ENCODE assay signal across 11 cellular contexts in the genomic region with DNA sequence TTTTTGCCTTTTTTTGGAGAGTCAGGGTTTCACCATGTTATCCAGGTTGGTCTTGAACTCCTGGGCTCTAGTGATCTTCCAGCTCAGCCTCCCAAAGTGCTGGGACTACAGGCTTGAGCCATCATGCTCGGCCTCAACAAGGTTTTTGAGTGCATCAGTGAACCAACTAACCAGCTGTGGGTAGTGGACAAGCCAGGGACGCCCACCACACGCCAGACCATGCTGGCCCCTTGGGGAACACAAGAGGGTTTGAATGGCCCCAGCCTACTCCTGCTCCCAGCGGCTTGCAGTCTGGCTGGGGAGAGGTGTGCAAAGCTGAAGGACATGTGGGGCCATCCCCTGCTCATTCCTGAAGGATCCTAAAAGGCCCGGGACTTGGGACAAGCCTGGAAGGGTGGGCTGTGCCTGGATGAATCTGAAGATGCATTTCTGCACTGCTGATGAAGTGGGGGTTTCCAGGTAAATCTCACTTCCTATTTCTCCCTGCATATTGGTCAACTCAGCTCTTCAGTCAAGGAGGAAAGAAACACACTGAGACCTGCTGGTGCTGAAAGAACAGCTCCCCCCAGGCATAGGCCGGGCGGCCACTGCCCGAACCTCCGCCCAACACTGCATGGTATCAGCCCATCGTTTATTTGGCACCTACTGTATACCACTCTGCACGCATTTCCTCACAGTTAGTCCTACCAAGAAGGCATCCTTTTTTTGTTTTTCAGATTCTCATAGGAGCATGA. TPM values are rescaled to one million over a fixed set of nuclear protein-coding genes. Genes with fewer than 3 reads are reported as not detected.
DNase-seq lines count a peak whose midpoint lies in the region; ATAC-seq and TF ChIP-seq lines count a peak whose summit lies in the region.
"Had no signal": no experiment of that assay in that cellular context is flagged by ENCODE, and none has a peak within 500 bp of the region (broad histone marks: within the 10 kb centered on the region; RNA-seq: fewer than 3 reads in every experiment).

No MANE protein-coding gene starts in this region.

- no peak overlapping the region for H3K9ac ChIP-seq in GM23248

- POLR2A ChIA-PET in CD8-positive, alpha-beta T cell (lab: Charles Lee): no interaction called here

- no peaks in the 10 kb centered on the region for H3K79me2 ChIP-seq in GM23248 (ENCODE audit: insufficient read depth)

- no peaks in the 10 kb centered on the region for H3K9me3 Mint-ChIP-seq in CD8-positive, alpha-beta T cell
- H3K9me3 Mint-ChIP-seq: activated naive CD4-positive, alpha-beta T cell treated with anti-CD3 and anti-CD28 coated beads for 36 hours had no signal

- H3K27me3 Mint-ChIP-seq in CD8-positive, alpha-beta T cell (ENCODE audit: low read depth): peaks cover 42% of the 10 kb centered on the region

- no peak overlapping the region for H3K4me3 ChIP-seq in GM23248
- H3K4me3 ChIP-seq in CD8-positive, alpha-beta T cell (ENCODE audit: low read depth, low read length): no peak overlapping the region

- no peaks in the 10 kb centered on the region for H4K20me1 ChIP-seq in GM23248 (ENCODE audit: insufficient read depth)

- in situ Hi-C loops in GM23248 (cut with MboI): no loop called here

- no peak for TF ChIP-seq CTCF in CD8-positive, alpha-beta T cell (IDR thresholded peaks at IDR 0.05)

- no peak overlapping the region for H3K27ac ChIP-seq in GM23248
- H3K27ac ChIP-seq in CD8-positive, alpha-beta T cell (ENCODE audit: low read depth, low read length): no peak overlapping the region

- CTCF ChIA-PET in CD8-positive, alpha-beta T cell (lab: Charles Lee): interaction anchor here (0.7 kb wide), 1 partner anchor 223 kb away, joined by 3 read pairs; no protein-coding TSS in a partner anchor

- no peak overlapping the region for H3K4me3 Mint-ChIP-seq in CD8-positive, alpha-beta T cell
- H3K4me3 Mint-ChIP-seq: activated naive CD4-positive, alpha-beta T cell treated with anti-CD3 and anti-CD28 coated beads for 36 hours had no signal

- no peaks in the 10 kb centered on the region for H3K9me2 ChIP-seq in GM23248 (ENCODE audit: insufficient read depth)

- no peaks in the 10 kb centered on the region for H3K4me1 ChIP-seq in GM23248 (ENCODE audit: insufficient read depth)
- no peaks in the 10 kb centered on the region for H3K4me1 ChIP-seq in CD8-positive, alpha-beta T cell (ENCODE audit: insufficient read depth, low read length)

- WGBS in GM23248 (ENCODE audit: low coverage in 1 of 2, low lambda C conversion rate in 2 of 2, missing lambda C conversion rate in 2 of 2), 2 experiments: 29 to 30% methylated on average over 11 of the region's 11 CpGs

- H3K9me3 ChIP-seq in GM23248 (ENCODE audit: low read depth): no peaks in the 10 kb centered on the region
- H3K9me3 ChIP-seq in CD8-positive, alpha-beta T cell (ENCODE audit: low read length): no peaks in the 10 kb centered on the region

- H3K27ac Mint-ChIP-seq in CD8-positive, alpha-beta T cell: no peak overlapping the region
- H3K27ac Mint-ChIP-seq: activated naive CD4-positive, alpha-beta T cell treated with anti-CD3 and anti-CD28 coated beads for 36 hours had no signal

- ATAC-seq in CD8-positive, alpha-beta T cell: no peak
- no peak for ATAC-seq in HG02571 (IDR thresholded peaks at IDR 0.05; ENCODE audit: unreplicated experiment)
- no peak for ATAC-seq in GM19023 (IDR thresholded peaks at IDR 0.05; ENCODE audit: unreplicated experiment)

- no peaks in the 10 kb centered on the region for H3K36me3 ChIP-seq in GM23248 (ENCODE audit: low read depth)
- H3K36me3 ChIP-seq in CD8-positive, alpha-beta T cell (ENCODE audit: insufficient read depth, low read length): no peaks in the 10 kb centered on the region

- H3F3A ChIP-seq in GM23248 (ENCODE audit: insufficient read depth): no peaks in the 10 kb centered on the region

- no peak overlapping the region for H2AFZ ChIP-seq in GM23248

- no peaks in the 10 kb centered on the region for H3K36me3 Mint-ChIP-seq in CD8-positive, alpha-beta T cell

- H3K4me1 Mint-ChIP-seq in CD8-positive, alpha-beta T cell (ENCODE audit: low read depth): no peaks in the 10 kb centered on the region

- 0 out of 2 replicates have a peak, but pooled peaks cover 7% of the 10 kb centered on the region for H3K27me3 ChIP-seq in GM23248 (replicated peaks; ENCODE audit: insufficient read depth)
- no peaks in the 10 kb centered on the region for H3K27me3 ChIP-seq in CD8-positive, alpha-beta T cell (ENCODE audit: insufficient read depth, low read length)

- H3K4me2 ChIP-seq in GM23248 (ENCODE audit: unreplicated experiment): no peak overlapping the region

- intact Hi-C loops in CD8-positive, alpha-beta T cell (cut with DNase I, micrococcal nuclease): loop anchor here in 1 of 2 experiments (10.0 kb wide), 1 partner anchor 107 kb away; no protein-coding TSS in a partner anchor

- DNase-seq in Daoy (ENCODE audit: low read depth) (peak; percentile 43), GM23248 (peak; percentile 48), NOMO-1 treated with DMSO at 0.1 percent for 48 hours (lab: John Stamatoyannopoulos, UW; ENCODE audit: unreplicated experiment) (peak; percentile 5), glomerular visceral epithelial cell (ENCODE audit: extremely low spot score) (peak; percentile 5), midbrain (lab: John Stamatoyannopoulos, UW) (no peak)
- no peak for DNase-seq in CD8-positive, alpha-beta T cell
- DNase-seq: activated naive CD4-positive, alpha-beta T cell treated with anti-CD3 and anti-CD28 coated beads for 36 hours; DMS153; NCI-H2029 had no signal

RNA-seq across cellular contexts. Expression of a gene that starts 6.9 kb away (rescaled TPM):
- total RNA-seq in Daoy (2014; rRNA removed; shearing (Covaris generic)): not detected in 2 replicates
- total RNA-seq in GM23248 (2014; rRNA removed; shearing (Covaris generic)): not detected in 2 replicates
- polyA plus RNA-seq in GM23248 (2016; fragmentation: Nextera tagmentation; extraction: Ambion mirVana): not detected in 2 replicates
- total RNA-seq in CD8-positive, alpha-beta T cell: not detected
- total RNA-seq: activated naive CD4-positive, alpha-beta T cell treated with anti-CD3 and anti-CD28 coated beads for 36 hours had no signal

Comparison
In these comparisons a context has a peak if more than half of its experiments do, and no peak if none do; other contexts are left out.
1. DNase-seq: peak in Daoy (single experiment), GM23248 (single experiment), NOMO-1 treated with DMSO at 0.1 percent for 48 hours (single experiment) and glomerular visceral epithelial cell (single experiment); none in midbrain (single experiment) and CD8-positive, alpha-beta T cell (0 of 7).